8 cellular contexts compared by ENCODE assay signal in genomic region chr11:43879789-43880639, GRCh38. TPM values are rescaled to one million over a fixed set of nuclear protein-coding genes. Genes with fewer than 3 reads are reported as not detected.
A peak's percentile ranks its signal among the peaks of the same experiment; 100 is the strongest.
DNase-seq lines count a peak whose midpoint lies in the region; ATAC-seq, FAIRE-seq and TF ChIP-seq lines count a peak whose summit lies in the region.

No MANE protein-coding gene starts in this region.

- RAD21 ChIA-PET in GM12878 (lab: Charles Lee; ENCODE audit: unreplicated experiment): no interaction called here

- no peak overlapping the region for H3K18ac ChIP-seq in mesendoderm (ENCODE audit: low read length)

- ATAC-seq in HG02588 (IDR thresholded peaks at IDR 0.05; ENCODE audit: unreplicated experiment) (peak; percentile 18), GM12878 (peak; percentile 27), HG03139 (IDR thresholded peaks at IDR 0.05; ENCODE audit: unreplicated experiment) (no peak)

- H3K79me2 ChIP-seq in GM12878 (ENCODE audit: control insufficient read depth, insufficient read depth, low read length): peaks cover 9% of the 10 kb centered on the region
- no peaks in the 10 kb centered on the region for H3K79me2 ChIP-seq in mesendoderm (ENCODE audit: control insufficient read depth, insufficient read depth, low read length)

- TF ChIP-seq CTCF in A673 (conservative IDR thresholded peaks at IDR 0.05; ENCODE audit: low read depth, low read length): no peak
- TF ChIP-seq CTCF in GM12878 (IDR thresholded peaks at IDR 0.05 in 2 of 3, conservative IDR thresholded peaks at IDR 0.05 in 1 of 3; ENCODE audit: control insufficient read depth in 2 of 3, extremely low read depth in 1 of 3, insufficient read depth in 1 of 3, low read depth in 3 of 3, low read length in 3 of 3): no peak

- BruUV-seq in A673 (replicated peaks; lab: Mats Ljungman, UMichigan) (TSS peak; percentile 99), GM12878 (replicated peaks; lab: Mats Ljungman, UMichigan) (no TSS peak)

- H2BK5ac ChIP-seq in mesendoderm (ENCODE audit: low read length): no peak overlapping the region

- no peak overlapping the region for H3K4ac ChIP-seq in mesendoderm (ENCODE audit: low read depth, low read length)

- H3K4me1 ChIP-seq in A673 (ENCODE audit: insufficient read depth, low read length, poor library complexity, severe bottlenecking): peaks cover 7% of the 10 kb centered on the region
- H3K4me1 ChIP-seq in GM12878 (ENCODE audit: control insufficient read depth, insufficient read depth, low read length): peaks cover 4% of the 10 kb centered on the region
- H3K4me1 ChIP-seq in mesendoderm (ENCODE audit: control insufficient read depth, low read depth, low read length): no peaks in the 10 kb centered on the region

- intact Hi-C loops in A673 (cut with micrococcal nuclease; ENCODE audit: unreplicated experiment): no loop called here
- intact Hi-C loops in GM12878 (cut with micrococcal nuclease; ENCODE audit: unreplicated experiment): no loop called here

- no peak overlapping the region for H4K8ac ChIP-seq in mesendoderm (ENCODE audit: low read depth, low read length)

- SMC1A ChIA-PET in GM12878 (lab: Charles Lee; ENCODE audit: uncharacterized antibody, unreplicated experiment): interaction anchor here (0.9 to 1.8 kb wide), 4 partner anchors 10 to 13 kb away, joined by 3 to 10 read pairs (median 4); no protein-coding TSS in a partner anchor

- H3K27ac ChIP-seq in A673 (ENCODE audit: low read depth, low read length, poor library complexity, severe bottlenecking) (peak overlapping the region; percentile 66), GM12878 (ENCODE audit: control insufficient read depth, insufficient read depth) (no peak overlapping the region), mesendoderm (ENCODE audit: low read depth, low read length) (no peak overlapping the region)

- no peak overlapping the region for H3K23ac ChIP-seq in mesendoderm (ENCODE audit: low read length)

- peak overlapping the region; percentile 67 for H3K4me3 ChIP-seq in A673 (ENCODE audit: low read depth, low read length, poor library complexity, severe bottlenecking)
- peak overlapping the region; percentile 83 for H3K4me3 ChIP-seq in GM12878
- H3K4me3 ChIP-seq in mesendoderm (ENCODE audit: low read length): no peak overlapping the region

- H3K79me1 ChIP-seq in mesendoderm (ENCODE audit: low read length): no peaks in the 10 kb centered on the region

- WGBS in GM12878 (ENCODE audit: insufficient coverage, insufficient replicate concordance, low lambda C conversion rate, missing lambda C conversion rate): 62% methylated on average over 13 of the region's 13 CpGs
- WGBS in mesendoderm (ENCODE audit: extremely low coverage, insufficient coverage, low lambda C conversion rate): no CpG with 5 or more reads among the region's 13 CpGs

- H2AFZ ChIP-seq in GM12878 (ENCODE audit: control insufficient read depth, low read depth, low read length): peak overlapping the region; percentile 99

- POLR2A ChIA-PET in A673 (lab: Charles Lee; ENCODE audit: low non-redundant PET): no interaction called here
- POLR2A ChIA-PET in GM12878 (lab: Charles Lee): interaction anchor here (0.6 kb wide), 1 partner anchor 185 kb away, joined by 6 read pairs; no protein-coding TSS in a partner anchor

- H3K36me3 ChIP-seq in A673 (ENCODE audit: insufficient read depth, low read length, poor library complexity, severe bottlenecking) (peaks cover 20% of the 10 kb centered on the region), GM12878 (ENCODE audit: control insufficient read depth in 2 of 2, insufficient read depth in 2 of 2, low read length in 1 of 2) (no peaks in the 10 kb centered on the region; a peak in 2 of 4 replicates), mesendoderm (ENCODE audit: control insufficient read depth, insufficient read depth, low read length) (no peaks in the 10 kb centered on the region)

- no peak overlapping the region for H2AK5ac ChIP-seq in mesendoderm (ENCODE audit: low read length)

- DNase-seq in A673 (ENCODE audit: low spot score) (no peak), GM12878 (ENCODE audit: low read depth, low spot score) (no peak), mesendoderm (no peak), NCI-H510A treated with DMSO at 0.1 percent for 48 hours (lab: John Stamatoyannopoulos, UW) (no peak), GM03348 (ENCODE audit: low spot score) (no peak)
- no peak for DNase-seq in NK-92 treated with Interleukin-12 subunit alpha and Interleukin-12 subunit beta, amount 100 ng/mL, for 24 hours (lab: John Stamatoyannopoulos, UW)

- H3K4me2 ChIP-seq in GM12878 (ENCODE audit: control insufficient read depth, insufficient read depth): peak overlapping the region; percentile 96
- peak overlapping the region; percentile 21 for H3K4me2 ChIP-seq in mesendoderm (ENCODE audit: low read length)

- H3K56ac ChIP-seq in mesendoderm (ENCODE audit: low read length): peak overlapping the region; percentile 12

- TF ChIP-seq POLR2A in GM12878 (IDR thresholded peaks at IDR 0.05; ENCODE audit: low read depth, low read length): no peak

- H2BK120ac ChIP-seq in mesendoderm (ENCODE audit: low read depth, low read length): no peak overlapping the region

- H3K9ac ChIP-seq in GM12878 (ENCODE audit: control insufficient read depth, insufficient read depth, low read length): no peak overlapping the region
- H3K9ac ChIP-seq in mesendoderm (ENCODE audit: low read length): no peak overlapping the region

- CTCF ChIA-PET in A673 (lab: Charles Lee): no interaction called here
- CTCF ChIA-PET in GM12878 (lab: Yijun Ruan, JAX): interaction anchor here (1.0 to 1.8 kb wide), 3 partner anchors 8 to 10 kb away, joined by 3 to 18 read pairs (median 8); no protein-coding TSS in a partner anchor

- H4K20me1 ChIP-seq in GM12878 (ENCODE audit: control insufficient read depth, insufficient read depth): no peaks in the 10 kb centered on the region

- in situ Hi-C loops in GM12878 (cut with MboI): no loop called here

- peak overlapping the region; percentile 9 for H4K5ac ChIP-seq in mesendoderm (ENCODE audit: low read length)

- H3K27me3 ChIP-seq in A673 (replicated peaks; ENCODE audit: insufficient read depth, low read depth, low read length, poor library complexity) (peaks cover 6% of the 10 kb centered on the region), GM12878 (replicated peaks in 1 of 2; ENCODE audit: control insufficient read depth in 2 of 2, insufficient read depth in 2 of 2, low read length in 1 of 2) (no peaks in the 10 kb centered on the region), mesendoderm (ENCODE audit: insufficient read depth, low read length, poor library complexity) (no peaks in the 10 kb centered on the region)

- TF ChIP-seq EP300 in GM12878 (IDR thresholded peaks at IDR 0.05; ENCODE audit: borderline replicate concordance in 1 of 2, control insufficient read depth in 1 of 2, low read depth in 2 of 2, low read length in 2 of 2): no peak

- H2BK15ac ChIP-seq in mesendoderm (replicated peaks; ENCODE audit: low read depth): no peak overlapping the region

- FAIRE-seq in GM12878 (lab: Jason Lieb, UNC): no peak

- TF ChIP-seq RAD21 in GM12878 (IDR thresholded peaks at IDR 0.05; ENCODE audit: insufficient read depth, low read depth, low read length): no peak

- H3K9me3 ChIP-seq in A673 (ENCODE audit: low read depth, low read length, poor library complexity, severe bottlenecking) (no peaks in the 10 kb centered on the region), GM12878 (replicated peaks; ENCODE audit: control insufficient read depth, insufficient read depth, low read length) (no peaks in the 10 kb centered on the region; the same call in 2 of the 3 replicates)

TF ChIP-seq in GM12878, 131 proteins besides CTCF, POLR2A, EP300 and RAD21 (continues in another document):
- TF ChIP-seq GABPA (IDR thresholded peaks at IDR 0.05; ENCODE audit: low read depth) (no peak), MTA2 (IDR thresholded peaks at IDR 0.05; ENCODE audit: low read depth) (0 out of 2 replicates have a peak, but pooled peaks have one; percentile 37), HSF1 (IDR thresholded peaks at IDR 0.05; ENCODE audit: low read depth, low read length) (no peak)

RNA-seq across cellular contexts. Expression of gene ALKBH3, which starts 0.6 kb away (rescaled TPM):
- total RNA-seq in A673 (2021) (94.4 and 96.6 TPM in 2 replicates), GM12878 (2014; rRNA removed) (33.5 and 37.8 TPM in 2 replicates), GM12878 (2014; rRNA removed; fragmentation: Illumina TruSeq; extraction: Trizol) (43.5 and 46.8 TPM in 2 replicates), GM12878 (2021) (32.2 and 41.8 TPM in 2 replicates)
- 47.7 and 61.5 TPM in 2 replicates for total RNA-seq in GM12878 (2013; cell fraction: nucleolus; rRNA removed)
- 36.2 TPM for polyA plus RNA-seq in GM12878 (2011; ENCODE audit: low read depth)
- polyA plus RNA-seq in GM12878 (2011; rRNA removed) (50.8 and 53.0 TPM in 2 replicates), GM12878 (2014; fragmentation: Illumina TruSeq; extraction: Trizol) (50.7 and 51.2 TPM in 2 replicates), GM12878 (2014; fragmentation: Nextera tagmentation; extraction: Ambion mirVana) (10 to 100 TPM; 22.1 to 36.9 TPM), GM12878 (2014; rRNA removed) (27.4 and 27.8 TPM in 2 replicates), GM12878 (2016; fragmentation: Nextera tagmentation; extraction: Ambion mirVana) (10 to 100 TPM; 40.0 to 42.2 TPM)
- polyA plus RNA-seq in GM12878 (2011; cell fraction: cytosol; rRNA removed): 32.0 and 38.4 TPM in 2 replicates
- 29.9 and 30.8 TPM in 2 replicates for polyA plus RNA-seq in GM12878 (2011; cell fraction: nucleus; rRNA removed)
- polyA plus RNA-seq in GM12878 (2012): 25.9 and 32.6 TPM in 2 replicates
- polyA minus RNA-seq in GM12878 (2011; rRNA and poly(A)+ RNA removed): 31.7 and 44.0 TPM in 2 replicates
- 9.5 and 16.3 TPM in 2 replicates for polyA minus RNA-seq in GM12878 (2011; cell fraction: cytosol; rRNA and poly(A)+ RNA removed)
- 23.9 and 26.5 TPM in 2 replicates for polyA minus RNA-seq in GM12878 (2011; cell fraction: nucleus; rRNA and poly(A)+ RNA removed)
- 14.1 TPM for polyA plus RNA-seq in mesendoderm (2013, experiment 1 of 2)
- polyA plus RNA-seq in mesendoderm (2013, experiment 2 of 2): 14.0 TPM
